In genomic region chr10:45427305-45427955, GRCh38 we compare ENCODE assay signal across 18 cellular contexts. TPM values are rescaled to one million over a fixed set of nuclear protein-coding genes. Genes with fewer than 3 reads are reported as not detected.
A peak's percentile ranks its signal among the peaks of the same experiment; 100 is the strongest.
DNase-seq lines count a peak whose midpoint lies in the region; ATAC-seq and TF ChIP-seq lines count a peak whose summit lies in the region.
"Had no signal": no experiment of that assay in that cellular context is flagged by ENCODE, and none has a peak within 500 bp of the region (broad histone marks: within the 10 kb centered on the region; RNA-seq: fewer than 3 reads in every experiment).

No MANE protein-coding gene starts in this region.

- peaks cover 85% of the 10 kb centered on the region for H3K4me1 ChIP-seq in BLaER1
- H3K4me1 ChIP-seq in stomach: peaks cover 0 to 19% (median 6%) of the 10 kb centered on the region in 4 donors

- TF ChIP-seq CTCF in WERI-Rb-1 (IDR thresholded peaks at IDR 0.05; ENCODE audit: low read depth, low read length) (no peak), stomach (IDR thresholded peaks at IDR 0.05) (no peak)

- peak; percentile 8 for DNase-seq in AG20443 (ENCODE audit: low spot score)
- no peak for DNase-seq in WERI-Rb-1
- DNase-seq in posterior vena cava (ENCODE audit: low spot score): peak; percentile 72
- no peak for DNase-seq in NAMALWA (ENCODE audit: low spot score)
- DNase-seq in stomach: no peak
- DNase-seq: DMS153; EL; NCI-H1048; NCI-H146; NCI-H2081 treated with DMSO at 0.1 percent for 48 hours; NK-92 treated with Interleukin-12 subunit alpha and Interleukin-12 subunit beta, amount 100 ng/mL, for 24 hours had no signal

- 38 to 79% (median 51%) methylated on average over 14 to 50 of the region's 50 CpGs for WGBS in stomach, 5 donors

- H3K4me2 ChIP-seq in BLaER1: peak overlapping the region; percentile 99

- peak overlapping the region; percentile 70 for H3K9ac ChIP-seq in BLaER1

- intact Hi-C loops in posterior vena cava (cut with DNase I): loop anchor here in 1 of 2 donors (5.0 kb wide), 1 partner anchor 1795 kb away; no protein-coding TSS in a partner anchor
- intact Hi-C loops in stomach (cut with DNase I; ENCODE audit: low total_unique reads): no loop called here

- no peaks in the 10 kb centered on the region for H3K36me3 ChIP-seq in BLaER1
- H3K36me3 ChIP-seq in WERI-Rb-1: peaks cover 4% of the 10 kb centered on the region
- H3K36me3 ChIP-seq in stomach: no peaks in the 10 kb centered on the region

- H3K27me3 ChIP-seq in BLaER1: no peaks in the 10 kb centered on the region
- no peaks in the 10 kb centered on the region for H3K27me3 ChIP-seq in WERI-Rb-1 (ENCODE audit: insufficient read depth, low read depth, severe bottlenecking)
- peaks cover 0 to 25% (median 0%) of the 10 kb centered on the region in 3 donors for H3K27me3 ChIP-seq in stomach

- H3K27ac ChIP-seq in BLaER1: peak overlapping the region; percentile 94
- H3K27ac ChIP-seq in WERI-Rb-1: peak overlapping the region; percentile 68
- no peak overlapping the region for H3K27ac ChIP-seq in stomach
- H3K27ac ChIP-seq: C4-2B, RWPE1 had no signal

- no peak for ATAC-seq in GM21390 (IDR thresholded peaks at IDR 0.05; ENCODE audit: unreplicated experiment)
- ATAC-seq: HCT116, K562 had no signal

- no peak for TF ChIP-seq EP300 in stomach (IDR thresholded peaks at IDR 0.05)

- H4K20me1 ChIP-seq in BLaER1: no peaks in the 10 kb centered on the region

- TF ChIP-seq POLR2A in stomach (IDR thresholded peaks at IDR 0.05): no peak

- H3K9me3 ChIP-seq in BLaER1 (no peaks in the 10 kb centered on the region), WERI-Rb-1 (ENCODE audit: severe bottlenecking) (no peaks in the 10 kb centered on the region), stomach (no peaks in the 10 kb centered on the region)

- H3K4me3 ChIP-seq in BLaER1 (peak overlapping the region; percentile 63), WERI-Rb-1 (ENCODE audit: low read depth, low read length) (no peak overlapping the region), stomach (no peak overlapping the region)
- H3K4me3 ChIP-seq: K562 had no signal

RNA-seq across cellular contexts. Expression of gene ALOX5, which starts 53.4 kb away (rescaled TPM):
- total RNA-seq in posterior vena cava (10 to 100 TPM; 20.1 to 46.5 TPM), stomach (10 to 100 TPM in 3 of 5 donors, 1 to 10 TPM in 2; 3.2 to 39.6 (median 18.1) TPM)
- 10 to 100 TPM in 1 of 3 donors, 1 to 10 TPM in 2; 6.3 to 11.1 (median 7.4) TPM for polyA plus RNA-seq in stomach
- polyA plus RNA-seq: AG04450 had no signal

Comparison
In these comparisons a context has a peak if more than half of its experiments do, and no peak if none do; other contexts are left out.
1. DNase-seq: peak in AG20443 (single experiment) and posterior vena cava (single experiment); none in WERI-Rb-1 (single experiment), NAMALWA (single experiment) and stomach (single experiment).
2. H3K27ac ChIP-seq: peak in BLaER1 (single experiment) and WERI-Rb-1 (single experiment); none in stomach (0 of 5).